In the genomic region with DNA sequence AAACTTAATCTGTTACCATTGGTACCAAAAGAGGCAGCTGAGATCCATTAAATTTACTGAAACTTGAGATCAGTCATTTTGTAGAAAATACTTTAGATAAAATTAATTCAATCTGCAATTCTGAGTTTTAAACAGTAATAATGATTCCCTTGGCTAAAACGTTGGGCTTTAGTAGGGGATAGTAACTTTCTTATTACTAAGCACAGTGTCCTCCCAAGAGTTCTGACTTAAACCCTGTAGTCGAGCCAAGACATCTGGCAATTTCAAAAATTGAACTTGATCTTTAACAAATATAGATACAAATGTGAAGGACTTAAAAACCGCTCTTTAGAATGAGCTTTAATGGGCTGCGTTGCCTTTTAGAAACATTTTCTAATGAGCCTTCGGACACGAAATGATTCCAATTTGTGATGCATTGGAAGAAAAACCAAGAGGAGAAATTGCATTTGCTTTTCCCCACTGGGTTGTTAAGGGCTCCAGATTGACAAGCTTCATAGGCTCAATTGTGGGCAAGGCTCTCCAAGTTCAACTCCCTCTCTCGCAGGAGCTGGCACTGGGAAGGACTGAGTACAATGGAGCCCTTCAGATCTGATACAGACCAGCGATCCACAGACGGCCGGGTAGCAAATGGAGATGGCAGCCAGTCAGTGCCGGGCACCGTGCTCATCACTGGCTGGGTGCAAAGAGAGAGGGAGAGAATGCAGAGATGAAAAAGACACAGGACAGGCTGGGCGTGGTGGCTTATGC, we compare ENCODE assay signal across 16 cellular contexts.
"Had no signal": no experiment of that assay in that cellular context is flagged by ENCODE, and none has a peak within 500 bp of the region (broad histone marks: within the 10 kb centered on the region; RNA-seq: fewer than 3 reads in every experiment).

No MANE protein-coding gene starts in this region.

- H3K27me3 ChIP-seq: right atrium auricular region, upper lobe of left lung had no signal

- H3K27ac ChIP-seq: parathyroid adenoma, right atrium auricular region, upper lobe of left lung had no signal

- H3K4me1 ChIP-seq: parathyroid adenoma, right atrium auricular region, upper lobe of left lung had no signal

- H3K4me3 Mint-ChIP-seq: activated CD8-positive, alpha-beta T cell treated with anti-CD3 and anti-CD28 coated beads, Interleukin-2, amount 10 ng/mL, durations not matched to agents 7 days and 5 days; activated T-helper 1 cell treated with anti-CD3 and anti-CD28 coated beads, Interleukin-12 subunit alpha, Interleukin-12 subunit beta, Interleukin-2, Interleukin-4 antibody, amounts not matched to agents 30 ng/mL and 10 ng/mL and 1 ng/mL, durations not matched to agents 14 hours and 24 hours and 36 hours; memory B cell; stimulated activated effector memory CD8-positive, alpha-beta T cell treated with anti-CD3 and anti-CD28 coated beads, Interleukin-12 subunit alpha, Interleukin-12 subunit beta, amount 100 ng/mL, for 72 hours; T-helper 1 cell treated with Interleukin-12 subunit alpha and Interleukin-12 subunit beta and Interleukin-4 antibody, amounts not matched to agents 30 μg/mL and 1 μg/mL, for 36 hours had no signal

- DNase-seq: activated CD4-positive, alpha-beta T cell treated with anti-CD3 and anti-CD28 coated beads for 4 hours; activated CD8-positive, alpha-beta memory T cell treated with anti-CD3 and anti-CD28 coated beads, Interleukin-2, amount 50 U/mL, for 48 hours; activated CD8-positive, alpha-beta T cell treated with anti-CD3 and anti-CD28 coated beads, Interleukin-2, amount 10 ng/mL, durations not matched to agents 7 days and 5 days; activated naive CD4-positive, alpha-beta T cell; cortex of kidney; effector memory CD4-positive, alpha-beta T cell; islet precursor cell; small intestine had no signal

- H3K4me3 ChIP-seq: right atrium auricular region, upper lobe of left lung had no signal

- H3K36me3 ChIP-seq: right atrium auricular region, upper lobe of left lung had no signal

- H3K36me3 Mint-ChIP-seq: memory B cell; stimulated activated effector memory CD8-positive, alpha-beta T cell treated with anti-CD3 and anti-CD28 coated beads, Interleukin-12 subunit alpha, Interleukin-12 subunit beta, amount 100 ng/mL, for 72 hours had no signal

- H3K27me3 Mint-ChIP-seq: memory B cell had no signal

- H3K27ac Mint-ChIP-seq: activated CD8-positive, alpha-beta T cell treated with anti-CD3 and anti-CD28 coated beads, Interleukin-2, amount 10 ng/mL, durations not matched to agents 7 days and 5 days; activated T-helper 1 cell treated with anti-CD3 and anti-CD28 coated beads, Interleukin-12 subunit alpha, Interleukin-12 subunit beta, Interleukin-2, Interleukin-4 antibody, amounts not matched to agents 30 ng/mL and 10 ng/mL and 1 ng/mL, durations not matched to agents 14 hours and 24 hours and 36 hours; memory B cell; stimulated activated effector memory CD8-positive, alpha-beta T cell treated with anti-CD3 and anti-CD28 coated beads, Interleukin-12 subunit alpha, Interleukin-12 subunit beta, amount 100 ng/mL, for 72 hours; T-helper 1 cell treated with Interleukin-12 subunit alpha and Interleukin-12 subunit beta and Interleukin-4 antibody, amounts not matched to agents 30 μg/mL and 1 μg/mL, for 36 hours had no signal

- ATAC-seq: activated CD8-positive, alpha-beta T cell treated with anti-CD3 and anti-CD28 coated beads, Interleukin-2, amount 10 ng/mL, durations not matched to agents 7 days and 5 days; left lobe of liver; stimulated activated effector memory CD8-positive, alpha-beta T cell treated with anti-CD3 and anti-CD28 coated beads, Interleukin-12 subunit alpha, Interleukin-12 subunit beta, amount 100 ng/mL, for 72 hours had no signal

- H3K4me1 Mint-ChIP-seq: memory B cell; stimulated activated effector memory CD8-positive, alpha-beta T cell treated with anti-CD3 and anti-CD28 coated beads, Interleukin-12 subunit alpha, Interleukin-12 subunit beta, amount 100 ng/mL, for 72 hours had no signal
